ENCODE assay signal across 24 cellular contexts in the genomic region with DNA sequence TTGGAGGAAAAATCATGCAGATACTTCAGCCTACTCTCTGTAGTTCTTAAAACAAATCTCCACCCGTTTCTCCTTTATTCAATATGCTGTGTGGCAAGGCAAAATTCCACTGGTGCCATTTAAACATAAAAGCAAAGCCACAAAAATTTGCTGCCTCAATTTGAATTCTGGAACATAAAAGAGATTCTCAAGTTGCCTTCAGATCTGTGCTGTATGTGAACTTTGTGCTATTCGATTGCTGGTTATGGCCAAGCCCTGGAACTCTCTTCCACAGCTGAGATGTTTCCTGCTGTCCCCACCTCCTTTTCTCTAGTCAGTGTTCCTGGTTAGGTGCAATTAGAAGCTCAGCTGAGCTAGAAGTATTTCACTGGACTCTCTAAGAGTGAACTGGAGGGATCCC.
"Had no signal": no experiment of that assay in that cellular context is flagged by ENCODE, and none has a peak within 500 bp of the region (broad histone marks: within the 10 kb centered on the region; RNA-seq: fewer than 3 reads in every experiment).

No MANE protein-coding gene starts in this region.

- H3K36me3 ChIP-seq: gastroesophageal sphincter, heart right ventricle, right atrium auricular region, upper lobe of left lung had no signal

- H3K9me3 ChIP-seq: testis had no signal

- DNase-seq: activated CD4-positive, alpha-beta memory T cell treated with anti-CD3 and anti-CD28 coated beads for 36 hours; activated CD4-positive, alpha-beta T cell treated with anti-CD3 and anti-CD28 coated beads for 4 hours; activated T-cell treated with anti-CD3 and anti-CD28 coated beads for 4 hours; amniotic stem cell; heart right ventricle; immature natural killer cell; kidney glomerular epithelial cell; naive thymus-derived CD8-positive, alpha-beta T cell; occipital lobe; stimulated activated CD4-positive, alpha-beta T cell treated with anti-CD3 and anti-CD28 coated beads, Interleukin-15, amount 100 ng/mL, for 24 hours; stimulated activated CD4-positive, alpha-beta T cell treated with anti-CD3 and anti-CD28 coated beads, Interleukin-2, amount 100 ng/mL, for 48 hours; stimulated activated naive CD8-positive, alpha-beta T cell treated with anti-CD3 and anti-CD28 coated beads, Interleukin-15, amount 100 ng/mL, for 72 hours; T-helper 2 cell; testis; upper lobe of left lung had no signal

- H3K27ac Mint-ChIP-seq: activated CD4-positive, alpha-beta memory T cell treated with anti-CD3 and anti-CD28 coated beads for 36 hours; activated naive CD8-positive, alpha-beta T cell; activated T-helper 1 cell treated with anti-CD3 and anti-CD28 coated beads, Interleukin-12 subunit alpha, Interleukin-12 subunit beta, Interleukin-2, Interleukin-4 antibody, amounts not matched to agents 30 ng/mL and 10 ng/mL and 1 ng/mL, durations not matched to agents 14 hours and 24 hours and 36 hours; immature natural killer cell; naive thymus-derived CD8-positive, alpha-beta T cell; progenitor cell of endocrine pancreas; stimulated activated naive CD8-positive, alpha-beta T cell treated with anti-CD3 and anti-CD28 coated beads, Interleukin-15, amount 100 ng/mL, for 72 hours; WTC11 had no signal

- H3K4me3 Mint-ChIP-seq: activated CD4-positive, alpha-beta memory T cell treated with anti-CD3 and anti-CD28 coated beads for 36 hours; activated naive CD8-positive, alpha-beta T cell; activated T-helper 1 cell treated with anti-CD3 and anti-CD28 coated beads, Interleukin-12 subunit alpha, Interleukin-12 subunit beta, Interleukin-2, Interleukin-4 antibody, amounts not matched to agents 30 ng/mL and 10 ng/mL and 1 ng/mL, durations not matched to agents 14 hours and 24 hours and 36 hours; central memory CD8-positive, alpha-beta T cell; immature natural killer cell; memory B cell; naive thymus-derived CD8-positive, alpha-beta T cell; stimulated activated naive CD8-positive, alpha-beta T cell treated with anti-CD3 and anti-CD28 coated beads, Interleukin-15, amount 100 ng/mL, for 72 hours; WTC11 had no signal

- H3K27me3 ChIP-seq: gastroesophageal sphincter, heart right ventricle, right atrium auricular region, testis, upper lobe of left lung had no signal

- H3K4me1 Mint-ChIP-seq: central memory CD8-positive, alpha-beta T cell; immature natural killer cell; memory B cell; naive thymus-derived CD8-positive, alpha-beta T cell; stimulated activated naive CD8-positive, alpha-beta T cell treated with anti-CD3 and anti-CD28 coated beads, Interleukin-15, amount 100 ng/mL, for 72 hours had no signal

- H3K4me3 ChIP-seq: coronary artery, gastroesophageal sphincter, heart right ventricle, right atrium auricular region, testis, upper lobe of left lung had no signal

- H3K4me1 ChIP-seq: gastroesophageal sphincter, heart right ventricle, right atrium auricular region, testis, upper lobe of left lung had no signal

- H3K27me3 Mint-ChIP-seq: activated CD4-positive, alpha-beta memory T cell treated with anti-CD3 and anti-CD28 coated beads for 36 hours; activated naive CD8-positive, alpha-beta T cell; central memory CD8-positive, alpha-beta T cell; memory B cell; progenitor cell of endocrine pancreas; stimulated activated naive CD8-positive, alpha-beta T cell treated with anti-CD3 and anti-CD28 coated beads, Interleukin-15, amount 100 ng/mL, for 72 hours had no signal

- ATAC-seq: gastroesophageal sphincter; heart right ventricle; naive thymus-derived CD8-positive, alpha-beta T cell; stimulated activated naive CD8-positive, alpha-beta T cell treated with anti-CD3 and anti-CD28 coated beads, Interleukin-15, amount 100 ng/mL, for 72 hours; WTC11 had no signal

- H3K36me3 Mint-ChIP-seq: activated CD4-positive, alpha-beta memory T cell treated with anti-CD3 and anti-CD28 coated beads for 36 hours; activated naive CD8-positive, alpha-beta T cell; immature natural killer cell; memory B cell had no signal

- H3K27ac ChIP-seq: coronary artery, gastroesophageal sphincter, heart right ventricle, right atrium auricular region, testis, upper lobe of left lung had no signal
